ENCODE assay signal across 9 cellular contexts in genomic region chr11:108199446-108200321, GRCh38. TPM values are rescaled to one million over a fixed set of nuclear protein-coding genes. Genes with fewer than 3 reads are reported as not detected.
DNase-seq lines count a peak whose midpoint lies in the region; ATAC-seq and TF ChIP-seq lines count a peak whose summit lies in the region.
"Had no signal": no experiment of that assay in that cellular context is flagged by ENCODE, and none has a peak within 500 bp of the region (broad histone marks: within the 10 kb centered on the region; RNA-seq: fewer than 3 reads in every experiment).

No MANE protein-coding gene starts in this region.

- ATAC-seq in GM19043 (IDR thresholded peaks at IDR 0.05; ENCODE audit: low read depth, unreplicated experiment) (peak; percentile 75), HG03196 (IDR thresholded peaks at IDR 0.05; ENCODE audit: unreplicated experiment) (peak; percentile 71), Right ventricle myocardium inferior (no peak)

- no peaks in the 10 kb centered on the region for H3K27me3 ChIP-seq in ACC112 (ENCODE audit: insufficient read depth, low read length)

- peaks cover 8% of the 10 kb centered on the region for H3K36me3 Mint-ChIP-seq in glutamatergic neuron (ENCODE audit: unreplicated experiment)

- H3K9me3 Mint-ChIP-seq in glutamatergic neuron (ENCODE audit: unreplicated experiment) = peaks cover 1% of the 10 kb centered on the region

- H2AFZ ChIP-seq in ACC112 (ENCODE audit: low read length, unreplicated experiment) = no peak overlapping the region

- peak; percentile 57 to 66 for DNase-seq in activated CD4-positive, alpha-beta T cell treated with anti-CD3 and anti-CD28 coated beads, Interleukin-2, amount 50 U/mL, for 4 hours
- DNase-seq in glutamatergic neuron (no peak), ecto neural progenitor cell (ENCODE audit: low spot score) (no peak), Right ventricle myocardium inferior (ENCODE audit: missing footprints) (no peak)
- peak; percentile 77 for DNase-seq in stimulated activated CD8-positive, alpha-beta memory T cell treated with anti-CD3 and anti-CD28 coated beads, Interleukin-4, amount 100 ng/mL, for 48 hours

- peaks cover 34% of the 10 kb centered on the region for H3K36me3 ChIP-seq in ACC112 (ENCODE audit: insufficient read depth, low read length)

- intact Hi-C loops in Right ventricle myocardium inferior (cut with DNase I) = no loop called here

- peaks cover 39% of the 10 kb centered on the region for H3K79me2 ChIP-seq in ACC112 (ENCODE audit: control insufficient read depth, insufficient read depth, low read length, unreplicated experiment)

- peaks cover 5% of the 10 kb centered on the region for H3K4me1 Mint-ChIP-seq in glutamatergic neuron (ENCODE audit: low read depth, unreplicated experiment)

- H3K4me3 Mint-ChIP-seq in glutamatergic neuron (ENCODE audit: unreplicated experiment) = no peak overlapping the region
- H3K4me3 Mint-ChIP-seq: brain had no signal

- peaks cover 2% of the 10 kb centered on the region for H3K27me3 Mint-ChIP-seq in glutamatergic neuron (ENCODE audit: unreplicated experiment)

- no peak for TF ChIP-seq CTCF in glutamatergic neuron (IDR thresholded peaks at IDR 0.05; ENCODE audit: partially characterized antibody, unreplicated experiment)

- H3K4me1 ChIP-seq in ACC112 (ENCODE audit: control insufficient read depth, insufficient read depth, low read length, unreplicated experiment) = peaks cover 16% of the 10 kb centered on the region

- H3K27ac ChIP-seq in ACC112 (ENCODE audit: low read depth, low read length) = peak overlapping the region; percentile 58

- no peak overlapping the region for H3K4me3 ChIP-seq in ACC112 (ENCODE audit: low read depth, low read length)

- H3K27ac Mint-ChIP-seq in glutamatergic neuron (ENCODE audit: unreplicated experiment) = peak overlapping the region; percentile 28

RNA-seq across cellular contexts. Expression of gene NPAT, which starts 22.8 kb away (rescaled TPM):
- total RNA-seq in glutamatergic neuron (ENCODE audit: unreplicated experiment) (16.3 TPM), Right ventricle myocardium inferior (7.4 TPM)

RNA-seq across cellular contexts. Expression of gene ATM, which starts 23.2 kb away (rescaled TPM):
- total RNA-seq in glutamatergic neuron (ENCODE audit: unreplicated experiment) (139 TPM), Right ventricle myocardium inferior (24.9 TPM)

Comparison
In these comparisons a context has a peak if more than half of its experiments do, and no peak if none do; other contexts are left out.
1. DNase-seq: peak in activated CD4-positive, alpha-beta T cell treated with anti-CD3 and anti-CD28 coated beads, Interleukin-2, amount 50 U/mL, for 4 hours (2 of 2) and stimulated activated CD8-positive, alpha-beta memory T cell treated with anti-CD3 and anti-CD28 coated beads, Interleukin-4, amount 100 ng/mL, for 48 hours (single experiment); none in glutamatergic neuron (single experiment), ecto neural progenitor cell (single experiment) and Right ventricle myocardium inferior (single experiment).